ENCODE assay signal across 33 cellular contexts in genomic region chr6:20684474-20684873, GRCh38.
DNase-seq lines count a peak whose midpoint lies in the region; ATAC-seq, FAIRE-seq and TF ChIP-seq lines count a peak whose summit lies in the region.
"Had no signal": no experiment of that assay in that cellular context is flagged by ENCODE, and none has a peak within 500 bp of the region (broad histone marks: within the 10 kb centered on the region; RNA-seq: fewer than 3 reads in every experiment).

No MANE protein-coding gene starts in this region.

- POLR2A ChIA-PET in HepG2 (lab: Yijun Ruan, JAX): no interaction called here
- POLR2A ChIA-PET in K562 (lab: Yijun Ruan, JAX): no interaction called here

- no peak for TF ChIP-seq EP300 in HepG2 (IDR thresholded peaks at IDR 0.05; ENCODE audit: low read depth in 2 of 2, low read length in 2 of 2)
- no peak for TF ChIP-seq EP300 in HepG2 (CRISPR knock-in tag; IDR thresholded peaks at IDR 0.05; ENCODE audit: borderline replicate concordance)
- TF ChIP-seq EP300 in K562 (IDR thresholded peaks at IDR 0.05; ENCODE audit: low read length): no peak

- H3K79me2 ChIP-seq in HepG2 (ENCODE audit: insufficient read depth, low read length): peaks cover 3% of the 10 kb centered on the region
- H3K79me2 ChIP-seq in Loucy (ENCODE audit: insufficient read depth, low read length): peaks cover 68% of the 10 kb centered on the region
- H3K79me2 ChIP-seq in K562 (ENCODE audit: control insufficient read depth, insufficient read depth, low read length): peaks cover 18% of the 10 kb centered on the region

- H4K20me1 ChIP-seq in HepG2 (ENCODE audit: insufficient read depth, low read length) (no peaks in the 10 kb centered on the region), Loucy (ENCODE audit: insufficient read depth, low read length, poor library complexity, severe bottlenecking) (no peaks in the 10 kb centered on the region), K562 (replicated peaks; ENCODE audit: control insufficient read depth, insufficient read depth, low read length) (0 out of 2 replicates have a peak, but pooled peaks cover 8% of the 10 kb centered on the region)
- H4K20me1 ChIP-seq: BLaER1 had no signal

- ATAC-seq in HepG2 (no peak), right lobe of liver (no peak), K562 (no peak)
- ATAC-seq: A549; CD8-positive, alpha-beta T cell had no signal

- FAIRE-seq in HepG2 (lab: Jason Lieb, UNC) (no peak), K562 (lab: Jason Lieb, UNC) (no peak)
- FAIRE-seq: A204.1, A549, D721Med had no signal

- H3K4me3 ChIP-seq in HepG2 (replicated peaks in 1 of 3; ENCODE audit: insufficient read depth in 1 of 3, low read depth in 2 of 3, low read length in 3 of 3) (no peak overlapping the region), right lobe of liver (no peak overlapping the region), Loucy (ENCODE audit: low read length, poor library complexity, severe bottlenecking) (no peak overlapping the region), K562 (no peak overlapping the region)
- H3K4me3 ChIP-seq: A549; BLaER1; BLaER1 treated with 17β-estradiol and CSF1 and Interleukin-3, amounts not matched to agents 10 nM and 100 nM had no signal

- WGBS in HepG2 (ENCODE audit: low lambda C conversion rate): 91% methylated on average over 3 of the region's 3 CpGs
- 98% methylated on average over 3 of the region's 3 CpGs for WGBS in right lobe of liver (ENCODE audit: insufficient coverage, low coverage, low lambda C conversion rate, missing lambda C conversion rate)
- WGBS in K562 (ENCODE audit: insufficient coverage, low coverage, missing lambda C conversion rate): 68% methylated on average over 3 of the region's 3 CpGs

- no peak overlapping the region for H2AFZ ChIP-seq in HepG2 (ENCODE audit: low read length)
- H2AFZ ChIP-seq in Loucy (ENCODE audit: low read length): no peak overlapping the region
- no peak overlapping the region for H2AFZ ChIP-seq in K562 (ENCODE audit: low read depth, low read length)

- H3K9me1 ChIP-seq in K562 (ENCODE audit: control insufficient read depth, insufficient read depth, low read length): no peaks in the 10 kb centered on the region

- no peak for TF ChIP-seq POLR2A in HepG2 (IDR thresholded peaks at IDR 0.05; ENCODE audit: insufficient read depth in 1 of 2, low read depth in 2 of 2, low read length in 2 of 2)
- no peak for TF ChIP-seq POLR2A in right lobe of liver (IDR thresholded peaks at IDR 0.05)
- no peak for TF ChIP-seq POLR2A in K562 (conservative IDR thresholded peaks at IDR 0.05)

- H3K9me3 ChIP-seq in HepG2 (ENCODE audit: low read length): no peaks in the 10 kb centered on the region
- no peaks in the 10 kb centered on the region for H3K9me3 ChIP-seq in right lobe of liver
- no peaks in the 10 kb centered on the region for H3K9me3 ChIP-seq in Loucy (ENCODE audit: insufficient read depth, low read depth, low read length)
- H3K9me3 ChIP-seq in K562 (replicated peaks; ENCODE audit: control insufficient read depth, insufficient read depth, low read depth, low read length): no peaks in the 10 kb centered on the region
- H3K9me3 ChIP-seq: A549, BE2C, BLaER1, Caco-2 had no signal

- peaks cover 7% of the 10 kb centered on the region; the same call in 1 of the 2 replicates for H3F3A ChIP-seq in Loucy (ENCODE audit: low read depth)

- DNase-seq in HepG2 (ENCODE audit: low spot score): no peak
- no peak for DNase-seq in right lobe of liver
- DNase-seq in K562 (ENCODE audit: extremely low read depth in 1 of 4, low spot score in 3 of 4): no peak
- DNase-seq in OCI-M2 (lab: John Stamatoyannopoulos, UW; ENCODE audit: unreplicated experiment): no peak
- DNase-seq in stimulated activated CD4-positive, alpha-beta T cell treated with anti-CD3 and anti-CD28 coated beads, Interleukin-4, amount 100 ng/mL, for 24 hours: no peak
- DNase-seq: 8988T; ACHN; AML-193; BE2C; C1 segment of cervical spinal cord; Caco-2; Calu3; CD4-positive, alpha-beta memory T cell; CD4-positive, alpha-beta T cell; CD4-positive, CD25-positive, alpha-beta regulatory T cell; CD8-positive, alpha-beta memory T cell; CD8-positive, alpha-beta T cell; COR-L47; DMS 273 treated with DMSO at 0.1 percent for 48 hours; DMS153; DMS53; DMS79; DMS79 treated with DMSO at 0.1 percent for 48 hours; DND-41; EL had no signal

- TF ChIP-seq RAD21 in HepG2 (CRISPR knock-in tag; IDR thresholded peaks at IDR 0.05) (no peak), K562 (CRISPR knock-in tag; conservative IDR thresholded peaks at IDR 0.05 in 1 of 2, IDR thresholded peaks at IDR 0.05 in 1 of 2) (no peak)

- no peaks in the 10 kb centered on the region for H3K9me2 ChIP-seq in Loucy (replicated peaks; ENCODE audit: low read depth, low read length)

- no peak for TF ChIP-seq CTCF in HepG2 (CRISPR knock-in tag; IDR thresholded peaks at IDR 0.05)
- no peak for TF ChIP-seq CTCF in right lobe of liver (IDR thresholded peaks at IDR 0.05)
- TF ChIP-seq CTCF in Loucy (conservative IDR thresholded peaks at IDR 0.05; ENCODE audit: low read length): no peak
- no peak for TF ChIP-seq CTCF in K562 (IDR thresholded peaks at IDR 0.05 in 2 of 3, conservative IDR thresholded peaks at IDR 0.05 in 1 of 3; ENCODE audit: insufficient read depth in 2 of 3, low read depth in 1 of 3, low read length in 3 of 3)

- no peak overlapping the region for H3K9ac ChIP-seq in HepG2 (ENCODE audit: insufficient read depth, low read depth, low read length)
- no peak overlapping the region for H3K9ac ChIP-seq in Loucy (ENCODE audit: low read depth, low read length, poor library complexity, severe bottlenecking)
- H3K9ac ChIP-seq in K562 (ENCODE audit: insufficient read depth in 1 of 2, low read depth in 2 of 2, low read length in 2 of 2): no peak overlapping the region
- H3K9ac ChIP-seq: BLaER1; BLaER1 treated with 17β-estradiol and CSF1 and Interleukin-3, amounts not matched to agents 10 nM and 100 nM had no signal

- H3K4me1 ChIP-seq in HepG2 (ENCODE audit: insufficient read depth, low read length) (peaks cover 44% of the 10 kb centered on the region), right lobe of liver (peaks cover 0 to 9% (median 0%) of the 10 kb centered on the region in 4 donors), Loucy (ENCODE audit: insufficient read depth, low read length, poor library complexity, severe bottlenecking) (peaks cover 54% of the 10 kb centered on the region), K562 (replicated peaks in 1 of 2; ENCODE audit: control insufficient read depth in 2 of 2, insufficient read depth in 2 of 2, low read length in 2 of 2) (peaks cover 0 to 9% of the 10 kb centered on the region in 2 experiments; a peak in 3 of 5 replicates)

- CTCF ChIA-PET in HepG2 (lab: Yijun Ruan, JAX; ENCODE audit: low intra/inter-chr PET ratio, low total read pairs) (no interaction called here), K562 (lab: Yijun Ruan, JAX; ENCODE audit: low intra/inter-chr PET ratio) (no interaction called here)

- H3K27me3 ChIP-seq in HepG2 (ENCODE audit: control insufficient read depth in 1 of 2, insufficient read depth in 2 of 2, low read length in 2 of 2) (no peaks in the 10 kb centered on the region), right lobe of liver (no peaks in the 10 kb centered on the region), Loucy (ENCODE audit: insufficient read depth, low read length, poor library complexity, severe bottlenecking) (no peaks in the 10 kb centered on the region), K562 (ENCODE audit: control insufficient read depth in 2 of 2, insufficient read depth in 2 of 2, low read length in 2 of 2) (no peaks in the 10 kb centered on the region)
- H3K27me3 ChIP-seq: BE2C; BLaER1; BLaER1 treated with 17β-estradiol and CSF1 and Interleukin-3, amounts not matched to agents 10 nM and 100 nM had no signal

- BruUV-seq in HepG2 (replicated peaks; lab: Mats Ljungman, UMichigan) (no TSS peak), K562 (replicated peaks; lab: Mats Ljungman, UMichigan) (no TSS peak)

- intact Hi-C loops in HepG2 (cut with micrococcal nuclease; ENCODE audit: unreplicated experiment) (no loop called here), right lobe of liver (cut with DNase I) (no loop called here), K562 (cut with micrococcal nuclease) (no loop called here)

- H3K27ac ChIP-seq in HepG2 (ENCODE audit: extremely low read length, insufficient read depth, low read length) (no peak overlapping the region), right lobe of liver (no peak overlapping the region), K562 (ENCODE audit: extremely low read depth, low read depth, low read length) (no peak overlapping the region)
- H3K27ac ChIP-seq: 22Rv1; A549; BLaER1; BLaER1 treated with 17β-estradiol and CSF1 and Interleukin-3, amounts not matched to agents 10 nM and 100 nM; C4-2B had no signal

- in situ Hi-C loops in HepG2 (cut with HindIII; ENCODE audit: extremely low pct_ligation_motif_present, low pct_unique_long_range_greater_than_20kb) (no loop called here), K562 (cut with MboI) (no loop called here)

- H3K36me3 ChIP-seq in HepG2 (replicated peaks in 1 of 2; ENCODE audit: control insufficient read depth in 1 of 2, insufficient read depth in 2 of 2, low read length in 2 of 2) (no peaks in the 10 kb centered on the region), right lobe of liver (no peaks in the 10 kb centered on the region), Loucy (ENCODE audit: insufficient read depth, low read length) (no peaks in the 10 kb centered on the region), K562 (ENCODE audit: control insufficient read depth, insufficient read depth, low read length) (no peaks in the 10 kb centered on the region)
- H3K36me3 ChIP-seq: BE2C, BLaER1 had no signal

- no peak overlapping the region for H3K4me2 ChIP-seq in HepG2 (ENCODE audit: low read depth, low read length)
- peak overlapping the region; percentile 25 for H3K4me2 ChIP-seq in Loucy (ENCODE audit: low read depth, low read length, poor library complexity, severe bottlenecking)
- no peak overlapping the region for H3K4me2 ChIP-seq in K562 (ENCODE audit: insufficient read depth, low read length)
- H3K4me2 ChIP-seq: A549; BLaER1; BLaER1 treated with 17β-estradiol and CSF1 and Interleukin-3, amounts not matched to agents 10 nM and 100 nM had no signal

TF ChIP-seq in HepG2, 621 proteins besides CTCF, POLR2A, EP300 and RAD21:
- TF ChIP-seq POLR2G (IDR thresholded peaks at IDR 0.05; ENCODE audit: low read depth, low read length) (no peak), SYNCRIP (IDR thresholded peaks at IDR 0.05; ENCODE audit: insufficient read depth, low read depth, low read length) (no peak), ZNF7 (CRISPR knock-in tag; IDR thresholded peaks at IDR 0.05) (peak; percentile 95), CBFB (CRISPR knock-in tag; IDR thresholded peaks at IDR 0.05) (no peak)

TF ChIP-seq in K562, 482 proteins besides CTCF, POLR2A, EP300 and RAD21 (continues in another document):
- TF ChIP-seq ZFP36 (IDR thresholded peaks at IDR 0.05; ENCODE audit: low read depth, low read length, partially characterized antibody) (peak; percentile 38), RBM25 (IDR thresholded peaks at IDR 0.05; ENCODE audit: low read depth, low read length, severe bottlenecking) (peak; percentile 40), SNIP1 (IDR thresholded peaks at IDR 0.05; ENCODE audit: low read depth) (no peak), GABPA (tag; conservative IDR thresholded peaks at IDR 0.05; ENCODE audit: low read depth) (no peak)

Comparison
In these comparisons a context has a peak if more than half of its experiments do, and no peak if none do; other contexts are left out.
1. Of the 241 proteins assayed by ChIP-seq in both HepG2 and K562: peak only in HepG2: none; only in K562: ZFP36; in both: none; in neither: 240.